1 cellular context compared by ENCODE assay signal in the genomic region with DNA sequence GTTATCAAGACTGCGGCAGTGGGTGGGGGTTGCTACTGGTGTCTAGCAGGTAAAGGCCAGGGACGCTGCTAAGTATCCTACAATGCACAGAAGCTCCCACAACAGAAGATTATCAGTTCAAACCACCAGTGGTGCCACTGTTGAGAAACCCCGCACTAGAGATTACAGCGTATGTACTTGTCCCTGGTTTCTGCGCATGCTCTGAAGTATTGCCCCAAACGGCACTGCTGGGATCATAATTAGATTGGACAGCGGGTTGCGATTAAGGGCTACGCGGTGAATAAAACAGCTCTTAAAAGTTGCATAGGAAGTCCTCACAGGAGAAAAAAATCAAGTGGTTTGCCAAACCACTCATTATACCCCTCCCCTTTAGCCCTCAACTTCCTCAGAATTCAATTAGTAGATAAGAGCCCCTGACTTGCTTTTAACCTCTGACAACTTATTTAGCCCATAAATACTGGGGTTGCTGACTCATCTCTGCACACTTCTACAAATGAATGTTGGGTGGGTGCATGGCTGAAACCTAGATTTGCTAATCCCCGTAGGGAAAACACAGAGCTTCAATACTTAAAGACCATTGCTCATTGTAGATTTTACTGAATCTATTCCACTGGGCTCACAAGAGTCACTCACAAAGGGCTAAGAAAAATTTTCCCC.
TF ChIP-seq lines count a peak whose summit lies in the region.

No MANE protein-coding gene starts in this region.

TF ChIP-seq in GM12878, 131 proteins besides CTCF, POLR2A, EP300 and RAD21 (continued from another document and continues in another):
- TF ChIP-seq, protein P1, sequence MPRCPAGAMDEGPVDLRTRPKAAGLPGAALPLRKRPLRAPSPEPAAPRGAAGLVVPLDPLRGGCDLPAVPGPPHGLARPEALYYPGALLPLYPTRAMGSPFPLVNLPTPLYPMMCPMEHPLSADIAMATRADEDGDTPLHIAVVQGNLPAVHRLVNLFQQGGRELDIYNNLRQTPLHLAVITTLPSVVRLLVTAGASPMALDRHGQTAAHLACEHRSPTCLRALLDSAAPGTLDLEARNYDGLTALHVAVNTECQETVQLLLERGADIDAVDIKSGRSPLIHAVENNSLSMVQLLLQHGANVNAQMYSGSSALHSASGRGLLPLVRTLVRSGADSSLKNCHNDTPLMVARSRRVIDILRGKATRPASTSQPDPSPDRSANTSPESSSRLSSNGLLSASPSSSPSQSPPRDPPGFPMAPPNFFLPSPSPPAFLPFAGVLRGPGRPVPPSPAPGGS (IDR thresholded peaks at IDR 0.05; ENCODE audit: borderline replicate concordance, insufficient read depth, low read depth, low read length, poor library complexity, severe bottlenecking) = peak; percentile 92
- TF ChIP-seq STAT3 (IDR thresholded peaks at IDR 0.05; ENCODE audit: low read depth, low read length) (peak; percentile 88; the same call in 1 of the 2 replicates), BCL11A (IDR thresholded peaks at IDR 0.05; ENCODE audit: low read depth, low read length) (peak; percentile 95), WRNIP1 (IDR thresholded peaks at IDR 0.05; ENCODE audit: borderline replicate concordance, low read depth, low read length) (no peak), CBFB (IDR thresholded peaks at IDR 0.05; ENCODE audit: low read depth) (peak; percentile 73; the same call in 1 of the 2 replicates), EZH2 (IDR thresholded peaks at IDR 0.05; ENCODE audit: borderline replicate concordance, control insufficient read depth, low read depth, low read length) (no peak), MTA3 (IDR thresholded peaks at IDR 0.05; ENCODE audit: borderline replicate concordance, low read length) (0 out of 2 replicates have a peak, but pooled peaks have one; percentile 46), BMI1 (IDR thresholded peaks at IDR 0.05; ENCODE audit: borderline replicate concordance) (peak; percentile 48; the same call in 1 of the 2 replicates), CEBPB (IDR thresholded peaks at IDR 0.05; ENCODE audit: borderline replicate concordance in 1 of 2, low read depth in 2 of 2, low read length in 2 of 2) (peak in 1 of 2 experiments; percentile 77; a peak in 1 of 4 replicates), ZSCAN29 (IDR thresholded peaks at IDR 0.05) (no peak), KAT2A (conservative IDR thresholded peaks at IDR 0.05; ENCODE audit: control insufficient read depth, low read depth, low read length) (no peak), IRF4 (IDR thresholded peaks at IDR 0.05; ENCODE audit: low read depth, low read length) (peak; percentile 85), JUNB (IDR thresholded peaks at IDR 0.05) (peak; percentile 94), IKZF1 (conservative IDR thresholded peaks at IDR 0.05) (peak; percentile 75), MTA2 (IDR thresholded peaks at IDR 0.05; ENCODE audit: low read depth) (peak; percentile 98), IKZF2 (IDR thresholded peaks at IDR 0.05) (peak; percentile 86 to 88), JUND (IDR thresholded peaks at IDR 0.05; ENCODE audit: low read depth, low read length) (peak; percentile 86), CHD4 (IDR thresholded peaks at IDR 0.05) (no peak), POU2F2 (IDR thresholded peaks at IDR 0.05; ENCODE audit: borderline replicate concordance, low read depth, low read length) (peak; percentile 59; the same call in 1 of the 3 replicates), SPI1 (IDR thresholded peaks at IDR 0.05; ENCODE audit: borderline replicate concordance, insufficient read depth, low read depth, low read length) (peak; percentile 35; the same call in 1 of the 2 replicates), PAX5 (IDR thresholded peaks at IDR 0.05; ENCODE audit: borderline replicate concordance, low read depth, low read length) (peak; percentile 85), HDAC6 (IDR thresholded peaks at IDR 0.05; ENCODE audit: unreplicated experiment) (no peak), NR2F1 (conservative IDR thresholded peaks at IDR 0.05) (peak; percentile 92), KDM1A (IDR thresholded peaks at IDR 0.05; ENCODE audit: borderline replicate concordance) (no peak), TCF3 (IDR thresholded peaks at IDR 0.05; ENCODE audit: borderline replicate concordance, insufficient read depth, low read depth, low read length) (no peak), BHLHE40 (IDR thresholded peaks at IDR 0.05; ENCODE audit: borderline replicate concordance in 1 of 2, low read depth in 2 of 2, low read length in 1 of 2) (peak; percentile 87 to 92), NRF1 (conservative IDR thresholded peaks at IDR 0.05; ENCODE audit: low read depth, low read length) (no peak), SMAD1 (IDR thresholded peaks at IDR 0.05; ENCODE audit: low read depth, partially characterized antibody) (peak; percentile 41), ZNF217 (IDR thresholded peaks at IDR 0.05) (peak; percentile 41; the same call in 1 of the 2 replicates), TCF12 (IDR thresholded peaks at IDR 0.05; ENCODE audit: low read depth, low read length) (0 out of 2 replicates have a peak, but pooled peaks have one; percentile 5), EED (IDR thresholded peaks at IDR 0.05; ENCODE audit: low read depth) (peak; percentile 68; the same call in 1 of the 2 replicates), MEF2A (IDR thresholded peaks at IDR 0.05; ENCODE audit: insufficient read depth, low read depth, low read length) (peak; percentile 79), SREBF2 (IDR thresholded peaks at IDR 0.05; ENCODE audit: low read length) (no peak), ZNF384 (IDR thresholded peaks at IDR 0.05; ENCODE audit: borderline replicate concordance, low read depth, low read length) (peak; percentile 77; the same call in 1 of the 2 replicates), CREB1 (IDR thresholded peaks at IDR 0.05; ENCODE audit: low read depth) (0 out of 2 replicates have a peak, but pooled peaks have one; percentile 22), ATF7 (IDR thresholded peaks at IDR 0.05; ENCODE audit: low read depth) (peak; percentile 79), SMARCA5 (IDR thresholded peaks at IDR 0.05) (no peak), CREM (IDR thresholded peaks at IDR 0.05; ENCODE audit: low read depth) (peak; percentile 79), RUNX3 (IDR thresholded peaks at IDR 0.05; ENCODE audit: low read length) (peak; percentile 95), MEF2B (IDR thresholded peaks at IDR 0.05; ENCODE audit: partially characterized antibody, poor library complexity, severe bottlenecking) (peak; percentile 93), ETV6 (conservative IDR thresholded peaks at IDR 0.05 in 1 of 2, IDR thresholded peaks at IDR 0.05 in 1 of 2; ENCODE audit: borderline replicate concordance in 1 of 2, low read depth in 1 of 2) (peak in 1 of 2 experiments; percentile 60; a peak in 1 of 4 replicates), TBL1XR1 (IDR thresholded peaks at IDR 0.05; ENCODE audit: low read depth, low read length) (peak; percentile 96), POLR2AphosphoS5 (IDR thresholded peaks at IDR 0.05; ENCODE audit: low read length) (no peak), ZNF24 (IDR thresholded peaks at IDR 0.05) (no peak), GABPA (IDR thresholded peaks at IDR 0.05; ENCODE audit: low read depth) (peak; percentile 67), DPF2 (IDR thresholded peaks at IDR 0.05) (peak; percentile 87)
- TF ChIP-seq, protein P2, sequence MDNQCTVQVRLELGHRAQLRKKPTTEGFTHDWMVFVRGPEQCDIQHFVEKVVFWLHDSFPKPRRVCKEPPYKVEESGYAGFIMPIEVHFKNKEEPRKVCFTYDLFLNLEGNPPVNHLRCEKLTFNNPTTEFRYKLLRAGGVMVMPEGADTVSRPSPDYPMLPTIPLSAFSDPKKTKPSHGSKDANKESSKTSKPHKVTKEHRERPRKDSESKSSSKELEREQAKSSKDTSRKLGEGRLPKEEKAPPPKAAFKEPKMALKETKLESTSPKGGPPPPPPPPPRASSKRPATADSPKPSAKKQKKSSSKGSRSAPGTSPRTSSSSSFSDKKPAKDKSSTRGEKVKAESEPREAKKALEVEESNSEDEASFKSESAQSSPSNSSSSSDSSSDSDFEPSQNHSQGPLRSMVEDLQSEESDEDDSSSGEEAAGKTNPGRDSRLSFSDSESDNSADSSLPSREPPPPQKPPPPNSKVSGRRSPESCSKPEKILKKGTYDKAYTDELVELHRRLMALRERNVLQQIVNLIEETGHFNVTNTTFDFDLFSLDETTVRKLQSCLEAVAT (IDR thresholded peaks at IDR 0.05) = peak; percentile 54; the same call in 1 of the 2 replicates
- TF ChIP-seq, protein P3, sequence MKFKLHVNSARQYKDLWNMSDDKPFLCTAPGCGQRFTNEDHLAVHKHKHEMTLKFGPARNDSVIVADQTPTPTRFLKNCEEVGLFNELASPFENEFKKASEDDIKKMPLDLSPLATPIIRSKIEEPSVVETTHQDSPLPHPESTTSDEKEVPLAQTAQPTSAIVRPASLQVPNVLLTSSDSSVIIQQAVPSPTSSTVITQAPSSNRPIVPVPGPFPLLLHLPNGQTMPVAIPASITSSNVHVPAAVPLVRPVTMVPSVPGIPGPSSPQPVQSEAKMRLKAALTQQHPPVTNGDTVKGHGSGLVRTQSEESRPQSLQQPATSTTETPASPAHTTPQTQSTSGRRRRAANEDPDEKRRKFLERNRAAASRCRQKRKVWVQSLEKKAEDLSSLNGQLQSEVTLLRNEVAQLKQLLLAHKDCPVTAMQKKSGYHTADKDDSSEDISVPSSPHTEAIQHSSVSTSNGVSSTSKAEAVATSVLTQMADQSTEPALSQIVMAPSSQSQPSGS (IDR thresholded peaks at IDR 0.05; ENCODE audit: low read length) = peak; percentile 75
- TF ChIP-seq, protein P4, sequence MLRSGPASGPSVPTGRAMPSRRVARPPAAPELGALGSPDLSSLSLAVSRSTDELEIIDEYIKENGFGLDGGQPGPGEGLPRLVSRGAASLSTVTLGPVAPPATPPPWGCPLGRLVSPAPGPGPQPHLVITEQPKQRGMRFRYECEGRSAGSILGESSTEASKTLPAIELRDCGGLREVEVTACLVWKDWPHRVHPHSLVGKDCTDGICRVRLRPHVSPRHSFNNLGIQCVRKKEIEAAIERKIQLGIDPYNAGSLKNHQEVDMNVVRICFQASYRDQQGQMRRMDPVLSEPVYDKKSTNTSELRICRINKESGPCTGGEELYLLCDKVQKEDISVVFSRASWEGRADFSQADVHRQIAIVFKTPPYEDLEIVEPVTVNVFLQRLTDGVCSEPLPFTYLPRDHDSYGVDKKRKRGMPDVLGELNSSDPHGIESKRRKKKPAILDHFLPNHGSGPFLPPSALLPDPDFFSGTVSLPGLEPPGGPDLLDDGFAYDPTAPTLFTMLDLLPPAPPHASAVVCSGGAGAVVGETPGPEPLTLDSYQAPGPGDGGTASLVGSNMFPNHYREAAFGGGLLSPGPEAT (IDR thresholded peaks at IDR 0.05; ENCODE audit: low read depth) = peak; percentile 81
- TF ChIP-seq, protein P5, sequence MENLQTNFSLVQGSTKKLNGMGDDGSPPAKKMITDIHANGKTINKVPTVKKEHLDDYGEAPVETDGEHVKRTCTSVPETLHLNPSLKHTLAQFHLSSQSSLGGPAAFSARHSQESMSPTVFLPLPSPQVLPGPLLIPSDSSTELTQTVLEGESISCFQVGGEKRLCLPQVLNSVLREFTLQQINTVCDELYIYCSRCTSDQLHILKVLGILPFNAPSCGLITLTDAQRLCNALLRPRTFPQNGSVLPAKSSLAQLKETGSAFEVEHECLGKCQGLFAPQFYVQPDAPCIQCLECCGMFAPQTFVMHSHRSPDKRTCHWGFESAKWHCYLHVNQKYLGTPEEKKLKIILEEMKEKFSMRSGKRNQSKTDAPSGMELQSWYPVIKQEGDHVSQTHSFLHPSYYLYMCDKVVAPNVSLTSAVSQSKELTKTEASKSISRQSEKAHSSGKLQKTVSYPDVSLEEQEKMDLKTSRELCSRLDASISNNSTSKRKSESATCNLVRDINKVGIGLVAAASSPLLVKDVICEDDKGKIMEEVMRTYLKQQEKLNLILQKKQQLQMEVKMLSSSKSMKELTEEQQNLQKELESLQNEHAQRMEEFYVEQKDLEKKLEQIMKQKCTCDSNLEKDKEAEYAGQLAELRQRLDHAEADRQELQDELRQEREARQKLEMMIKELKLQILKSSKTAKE (IDR thresholded peaks at IDR 0.05; ENCODE audit: low read depth, poor library complexity, severe bottlenecking) = peak; percentile 90
- TF ChIP-seq, protein P6, sequence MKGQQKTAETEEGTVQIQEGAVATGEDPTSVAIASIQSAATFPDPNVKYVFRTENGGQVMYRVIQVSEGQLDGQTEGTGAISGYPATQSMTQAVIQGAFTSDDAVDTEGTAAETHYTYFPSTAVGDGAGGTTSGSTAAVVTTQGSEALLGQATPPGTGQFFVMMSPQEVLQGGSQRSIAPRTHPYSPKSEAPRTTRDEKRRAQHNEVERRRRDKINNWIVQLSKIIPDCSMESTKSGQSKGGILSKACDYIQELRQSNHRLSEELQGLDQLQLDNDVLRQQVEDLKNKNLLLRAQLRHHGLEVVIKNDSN (IDR thresholded peaks at IDR 0.05; ENCODE audit: borderline replicate concordance, extremely low read length, insufficient read depth, low read depth, low read length) = no peak
- TF ChIP-seq, protein P7, sequence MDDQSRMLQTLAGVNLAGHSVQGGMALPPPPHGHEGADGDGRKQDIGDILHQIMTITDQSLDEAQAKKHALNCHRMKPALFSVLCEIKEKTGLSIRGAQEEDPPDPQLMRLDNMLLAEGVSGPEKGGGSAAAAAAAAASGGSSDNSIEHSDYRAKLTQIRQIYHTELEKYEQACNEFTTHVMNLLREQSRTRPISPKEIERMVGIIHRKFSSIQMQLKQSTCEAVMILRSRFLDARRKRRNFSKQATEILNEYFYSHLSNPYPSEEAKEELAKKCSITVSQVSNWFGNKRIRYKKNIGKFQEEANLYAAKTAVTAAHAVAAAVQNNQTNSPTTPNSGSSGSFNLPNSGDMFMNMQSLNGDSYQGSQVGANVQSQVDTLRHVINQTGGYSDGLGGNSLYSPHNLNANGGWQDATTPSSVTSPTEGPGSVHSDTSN (IDR thresholded peaks at IDR 0.05; ENCODE audit: insufficient replicate concordance, low read depth, low read length) = no peak
- TF ChIP-seq, protein P8, sequence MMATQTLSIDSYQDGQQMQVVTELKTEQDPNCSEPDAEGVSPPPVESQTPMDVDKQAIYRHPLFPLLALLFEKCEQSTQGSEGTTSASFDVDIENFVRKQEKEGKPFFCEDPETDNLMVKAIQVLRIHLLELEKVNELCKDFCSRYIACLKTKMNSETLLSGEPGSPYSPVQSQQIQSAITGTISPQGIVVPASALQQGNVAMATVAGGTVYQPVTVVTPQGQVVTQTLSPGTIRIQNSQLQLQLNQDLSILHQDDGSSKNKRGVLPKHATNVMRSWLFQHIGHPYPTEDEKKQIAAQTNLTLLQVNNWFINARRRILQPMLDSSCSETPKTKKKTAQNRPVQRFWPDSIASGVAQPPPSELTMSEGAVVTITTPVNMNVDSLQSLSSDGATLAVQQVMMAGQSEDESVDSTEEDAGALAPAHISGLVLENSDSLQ (IDR thresholded peaks at IDR 0.05) = peak; percentile 57; the same call in 1 of the 2 replicates
- TF ChIP-seq, protein P9, sequence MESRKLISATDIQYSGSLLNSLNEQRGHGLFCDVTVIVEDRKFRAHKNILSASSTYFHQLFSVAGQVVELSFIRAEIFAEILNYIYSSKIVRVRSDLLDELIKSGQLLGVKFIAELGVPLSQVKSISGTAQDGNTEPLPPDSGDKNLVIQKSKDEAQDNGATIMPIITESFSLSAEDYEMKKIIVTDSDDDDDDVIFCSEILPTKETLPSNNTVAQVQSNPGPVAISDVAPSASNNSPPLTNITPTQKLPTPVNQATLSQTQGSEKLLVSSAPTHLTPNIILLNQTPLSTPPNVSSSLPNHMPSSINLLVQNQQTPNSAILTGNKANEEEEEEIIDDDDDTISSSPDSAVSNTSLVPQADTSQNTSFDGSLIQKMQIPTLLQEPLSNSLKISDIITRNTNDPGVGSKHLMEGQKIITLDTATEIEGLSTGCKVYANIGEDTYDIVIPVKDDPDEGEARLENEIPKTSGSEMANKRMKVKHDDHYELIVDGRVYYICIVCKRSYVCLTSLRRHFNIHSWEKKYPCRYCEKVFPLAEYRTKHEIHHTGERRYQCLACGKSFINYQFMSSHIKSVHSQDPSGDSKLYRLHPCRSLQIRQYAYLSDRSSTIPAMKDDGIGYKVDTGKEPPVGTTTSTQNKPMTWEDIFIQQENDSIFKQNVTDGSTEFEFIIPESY (IDR thresholded peaks at IDR 0.05) = no peak
